ENCODE assay signal across 8 cellular contexts in genomic region chr10:133357293-133358151, GRCh38. TPM values are rescaled to one million over a fixed set of nuclear protein-coding genes. Genes with fewer than 3 reads are reported as not detected.
A peak's percentile ranks its signal among the peaks of the same experiment; 100 is the strongest.
DNase-seq lines count a peak whose midpoint lies in the region; ATAC-seq and TF ChIP-seq lines count a peak whose summit lies in the region.

Gene FUOM, minus strand, starts transcription at chr10:133358019. Its CDS starts 12 bp downstream, at chr10:133358007.

- in situ Hi-C loops in ACHN (cut with HindIII; ENCODE audit: low pct_ligation_motif_present, low pct_unique_long_range_greater_than_20kb, low sequenced_read_pairs) = no loop called here

- 2% methylated on average over 69 to 79 of the region's 82 CpGs for WGBS in heart right ventricle, 2 donors

- H3K27ac ChIP-seq in ACC112 (ENCODE audit: low read depth, low read length) (no peak within 1 kb of the TSS), SJSA1 (no peak within 1 kb of the TSS), heart right ventricle (peak within 1 kb of the TSS in 9 of 10 donors; percentile 63 to 86 (median 73)), rectal smooth muscle tissue (ENCODE audit: low read depth, low read length) (no peak within 1 kb of the TSS)

- DNase-seq in SJSA1 (ENCODE audit: low read depth in 1 of 2, low spot score in 2 of 2) = no peak
- DNase-seq in activated naive CD4-positive, alpha-beta T cell treated with Interleukin-2 at 50 U/mL for 16 hours = peak; percentile 77
- peak; percentile 64 to 66 for DNase-seq in heart right ventricle
- no peak for DNase-seq in ACHN

- H3K9ac ChIP-seq in rectal smooth muscle tissue (ENCODE audit: low read length) = no peak within 1 kb of the TSS

- H2AFZ ChIP-seq in ACC112 (ENCODE audit: low read length, unreplicated experiment) = peak within 1 kb of the TSS; percentile 88

- H3K27me3 ChIP-seq in ACC112 (ENCODE audit: insufficient read depth, low read length) (no peaks in the 10 kb centered on the region), SJSA1 (replicated peaks) (0 out of 2 replicates have a peak, but pooled peaks cover 2% of the 10 kb centered on the region), heart right ventricle (no peaks in the 10 kb centered on the region), rectal smooth muscle tissue (ENCODE audit: control insufficient read depth, insufficient read depth, low read length) (no peaks in the 10 kb centered on the region)

- H3K4me1 ChIP-seq in ACC112 (ENCODE audit: control insufficient read depth, insufficient read depth, low read length, unreplicated experiment) = peaks cover 7% of the 10 kb centered on the region
- peaks cover 10% of the 10 kb centered on the region for H3K4me1 ChIP-seq in SJSA1 (replicated peaks)
- H3K4me1 ChIP-seq in heart right ventricle = peaks cover 4 to 27% (median 15%) of the 10 kb centered on the region in 9 donors
- H3K4me1 ChIP-seq in rectal smooth muscle tissue (ENCODE audit: control insufficient read depth, insufficient read depth, low read length) = no peaks in the 10 kb centered on the region

- ATAC-seq in GM18868 (IDR thresholded peaks at IDR 0.05; ENCODE audit: unreplicated experiment) (peak; percentile 79), HG03103 (IDR thresholded peaks at IDR 0.05; ENCODE audit: low read depth, unreplicated experiment) (peak; percentile 57), heart right ventricle (peak; percentile 58 to 87 (median 80))

- no peaks in the 10 kb centered on the region; the same call in 1 of the 2 replicates for H3K36me3 ChIP-seq in ACC112 (ENCODE audit: insufficient read depth, low read length)
- peaks cover 5% of the 10 kb centered on the region for H3K36me3 ChIP-seq in SJSA1
- peaks cover 0 to 13% (median 0%) of the 10 kb centered on the region in 9 donors for H3K36me3 ChIP-seq in heart right ventricle
- H3K36me3 ChIP-seq in rectal smooth muscle tissue (ENCODE audit: control insufficient read depth, insufficient read depth, low read length) = peaks cover 2% of the 10 kb centered on the region

- peak within 1 kb of the TSS; percentile 85 for H3K4me3 ChIP-seq in ACC112 (ENCODE audit: low read depth, low read length)
- H3K4me3 ChIP-seq in SJSA1 = peak within 1 kb of the TSS; percentile 41
- H3K4me3 ChIP-seq in heart right ventricle = peak within 1 kb of the TSS; percentile 49 to 68 (median 64)
- peak within 1 kb of the TSS; percentile 68 for H3K4me3 ChIP-seq in rectal smooth muscle tissue (ENCODE audit: low read length)

- H3K9me3 ChIP-seq in SJSA1 (replicated peaks) = no peaks in the 10 kb centered on the region
- H3K9me3 ChIP-seq in heart right ventricle = peaks cover 0 to 6% (median 0%) of the 10 kb centered on the region in 11 donors

- no peak for TF ChIP-seq CTCF in heart right ventricle (IDR thresholded peaks at IDR 0.05)

- intact Hi-C loops in heart right ventricle (cut with DNase I) = no loop called here

- H3K79me2 ChIP-seq in ACC112 (ENCODE audit: control insufficient read depth, insufficient read depth, low read length, unreplicated experiment) = peaks cover 7% of the 10 kb centered on the region

RNA-seq across cellular contexts. Expression of gene FUOM, which starts in this region (rescaled TPM):
- total RNA-seq in SJSA1 (2014; rRNA removed; shearing (Covaris generic)) = 2.5 and 6.2 TPM in 2 replicates
- total RNA-seq in heart right ventricle = 10 to 100 TPM in 2 of 10 donors, 1 to 10 TPM in 8; 2.0 to 13.5 (median 5.1) TPM
- 10 to 100 TPM; 16.5 to 17.0 TPM for polyA plus RNA-seq in heart right ventricle

Comparison
In these comparisons a context has a peak if more than half of its experiments do, and no peak if none do; other contexts are left out.
1. H3K27ac ChIP-seq: peak in heart right ventricle (9 of 10); none in ACC112 (single experiment), SJSA1 (single experiment) and rectal smooth muscle tissue (single experiment).
2. DNase-seq: peak in activated naive CD4-positive, alpha-beta T cell treated with Interleukin-2 at 50 U/mL for 16 hours (single experiment) and heart right ventricle (2 of 2); none in SJSA1 (0 of 2) and ACHN (single experiment).
3. Peak in every context shown above with its lines, with median percentiles within 50 percentile points of each other: H3K4me3 ChIP-seq and ATAC-seq.